ENCODE assay signal across 1 cellular context in the genomic region with DNA sequence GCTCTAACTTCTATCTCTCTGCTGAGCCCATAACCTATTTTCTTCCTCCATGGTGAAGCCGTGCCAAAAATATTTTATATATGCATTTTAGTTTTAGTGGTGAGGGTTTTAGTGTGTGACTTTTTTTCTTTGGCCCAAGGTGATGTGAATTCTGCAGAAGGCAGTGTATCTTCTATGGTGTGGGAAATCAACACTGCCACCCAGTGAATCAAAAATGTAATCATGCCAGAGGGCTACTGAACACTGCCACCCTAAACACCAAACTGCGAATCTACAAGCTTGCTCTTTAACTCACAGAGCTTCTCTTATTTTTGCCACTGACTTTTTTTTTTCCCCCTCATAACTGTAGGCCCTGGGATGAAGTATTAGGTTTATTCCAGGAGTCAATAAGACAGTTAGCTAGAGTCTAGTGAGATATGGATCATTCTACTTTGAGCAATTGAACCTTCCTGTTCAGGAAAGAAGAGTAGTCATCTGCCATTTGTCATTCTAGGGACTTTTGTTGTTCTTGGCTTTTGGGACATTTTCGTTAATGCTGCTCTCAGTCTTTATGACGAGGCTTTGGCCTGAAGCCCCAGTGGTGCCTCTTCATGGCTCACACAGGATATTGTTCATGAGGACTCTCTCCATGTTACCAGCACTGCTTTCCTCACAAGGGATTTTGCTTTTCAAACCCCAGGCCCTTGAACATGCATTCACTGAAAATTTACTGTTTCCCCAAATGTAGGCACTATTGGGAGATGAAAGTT.
TF ChIP-seq lines count a peak whose summit lies in the region.

No MANE protein-coding gene starts in this region.

TF ChIP-seq in HepG2, 621 proteins besides CTCF, POLR2A, EP300 and RAD21 (continued from another document):
- TF ChIP-seq, protein P1, sequence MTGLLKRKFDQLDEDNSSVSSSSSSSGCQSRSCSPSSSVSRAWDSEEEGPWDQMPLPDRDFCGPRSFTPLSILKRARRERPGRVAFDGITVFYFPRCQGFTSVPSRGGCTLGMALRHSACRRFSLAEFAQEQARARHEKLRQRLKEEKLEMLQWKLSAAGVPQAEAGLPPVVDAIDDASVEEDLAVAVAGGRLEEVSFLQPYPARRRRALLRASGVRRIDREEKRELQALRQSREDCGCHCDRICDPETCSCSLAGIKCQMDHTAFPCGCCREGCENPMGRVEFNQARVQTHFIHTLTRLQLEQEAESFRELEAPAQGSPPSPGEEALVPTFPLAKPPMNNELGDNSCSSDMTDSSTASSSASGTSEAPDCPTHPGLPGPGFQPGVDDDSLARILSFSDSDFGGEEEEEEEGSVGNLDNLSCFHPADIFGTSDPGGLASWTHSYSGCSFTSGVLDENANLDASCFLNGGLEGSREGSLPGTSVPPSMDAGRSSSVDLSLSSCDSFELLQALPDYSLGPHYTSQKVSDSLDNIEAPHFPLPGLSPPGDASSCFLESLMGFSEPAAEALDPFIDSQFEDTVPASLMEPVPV (CRISPR knock-in tag; IDR thresholded peaks at IDR 0.05) = no peak
- TF ChIP-seq ZNF557 (CRISPR knock-in tag; IDR thresholded peaks at IDR 0.05) = no peak
- TF ChIP-seq DMAP1 (CRISPR knock-in tag; IDR thresholded peaks at IDR 0.05) = no peak
- TF ChIP-seq PHF8 (CRISPR knock-in tag; IDR thresholded peaks at IDR 0.05) = no peak
- TF ChIP-seq RORA (CRISPR knock-in tag; IDR thresholded peaks at IDR 0.05) = no peak
TF ChIP-seq in HepG2: peak in this region for 0.
